14 cellular contexts compared by ENCODE assay signal in genomic region chr7:7190142-7190541, GRCh38. TPM values are rescaled to one million over a fixed set of nuclear protein-coding genes. Genes with fewer than 3 reads are reported as not detected.
A peak's percentile ranks its signal among the peaks of the same experiment; 100 is the strongest.
DNase-seq lines count a peak whose midpoint lies in the region; ATAC-seq and TF ChIP-seq lines count a peak whose summit lies in the region.
"Had no signal": no experiment of that assay in that cellular context is flagged by ENCODE, and none has a peak within 500 bp of the region (broad histone marks: within the 10 kb centered on the region; RNA-seq: fewer than 3 reads in every experiment).

No MANE protein-coding gene starts in this region.

- H3K4me3 Mint-ChIP-seq in CD4-positive, alpha-beta T cell = no peak overlapping the region
- H3K4me3 Mint-ChIP-seq in neural progenitor cell = no peak overlapping the region

- H3K9ac ChIP-seq in HUES48 (ENCODE audit: low read depth, low read length) = no peak overlapping the region
- no peak overlapping the region for H3K9ac ChIP-seq in endocrine pancreas (ENCODE audit: control insufficient read depth, insufficient read depth, low read length)
- no peak overlapping the region for H3K9ac ChIP-seq in neural progenitor cell

- peak overlapping the region; percentile 45 for H3K27ac Mint-ChIP-seq in CD4-positive, alpha-beta T cell
- H3K27ac Mint-ChIP-seq in neural progenitor cell = no peak overlapping the region

- ATAC-seq in CD4-positive, alpha-beta T cell (ENCODE audit: poor library complexity) = no peak
- ATAC-seq in GM21737 (IDR thresholded peaks at IDR 0.05; ENCODE audit: unreplicated experiment) = no peak
- no peak for ATAC-seq in GM21447 (IDR thresholded peaks at IDR 0.05; ENCODE audit: unreplicated experiment)
- ATAC-seq: foreskin keratinocyte had no signal

- H3K4me1 Mint-ChIP-seq in CD4-positive, alpha-beta T cell (ENCODE audit: low read depth) = peaks cover 38% of the 10 kb centered on the region
- H3K4me1 Mint-ChIP-seq in neural progenitor cell = peaks cover 7% of the 10 kb centered on the region

- POLR2A ChIA-PET in CD4-positive, alpha-beta T cell (lab: Charles Lee) = interaction anchor here (0.7 to 3.1 kb wide), 4 partner anchors 8 to 87 kb away, joined by 3 to 17 read pairs (median 4); partner anchors contain the start of gene C1GALT1

- peak overlapping the region; percentile 48 for H3K4me2 ChIP-seq in neural progenitor cell

- H3K4me1 ChIP-seq in HUES48 (ENCODE audit: control insufficient read depth, insufficient read depth, low read length) (peaks cover 45% of the 10 kb centered on the region), endocrine pancreas (ENCODE audit: control insufficient read depth, insufficient read depth, low read length) (peaks cover 14% of the 10 kb centered on the region), neural progenitor cell (peaks cover 23% of the 10 kb centered on the region)
- H3K4me1 ChIP-seq: foreskin keratinocyte, vagina had no signal

- no peak for DNase-seq in CD4-positive, alpha-beta T cell
- DNase-seq in neural progenitor cell (ENCODE audit: low spot score) (no peak), SHP77 treated with DMSO at 0.1 percent for 48 hours (lab: John Stamatoyannopoulos, UW) (no peak), germinal center (ENCODE audit: low spot score) (no peak)
- DNase-seq: activated CD4-positive, CD25-positive, alpha-beta regulatory T cell; Calu3; foreskin keratinocyte; MV-4-11; NCI-H526 had no signal

- peaks cover 37% of the 10 kb centered on the region for H3K36me3 Mint-ChIP-seq in CD4-positive, alpha-beta T cell (ENCODE audit: low read depth)
- peaks cover 15% of the 10 kb centered on the region for H3K36me3 Mint-ChIP-seq in neural progenitor cell

- H3K27me3 Mint-ChIP-seq in CD4-positive, alpha-beta T cell = no peaks in the 10 kb centered on the region
- H3K27me3 Mint-ChIP-seq in neural progenitor cell (ENCODE audit: insufficient read depth, low read depth) = no peaks in the 10 kb centered on the region

- no peaks in the 10 kb centered on the region for H3K9me3 ChIP-seq in CD4-positive, alpha-beta T cell (ENCODE audit: control insufficient read depth, low read length)
- peaks cover 7% of the 10 kb centered on the region; the same call in 1 of the 2 replicates for H3K9me3 ChIP-seq in HUES48 (ENCODE audit: control insufficient read depth, insufficient read depth, low read length)
- H3K9me3 ChIP-seq in endocrine pancreas (ENCODE audit: control insufficient read depth, low read length) = no peaks in the 10 kb centered on the region
- no peaks in the 10 kb centered on the region for H3K9me3 ChIP-seq in neural progenitor cell (ENCODE audit: low read depth)
- H3K9me3 ChIP-seq: vagina had no signal

- H4K20me1 ChIP-seq in neural progenitor cell (ENCODE audit: low read depth) = no peaks in the 10 kb centered on the region

- H2AFZ ChIP-seq in neural progenitor cell (replicated peaks) = no peak overlapping the region

- H3F3A ChIP-seq in neural progenitor cell (ENCODE audit: low read depth) = peaks cover 3% of the 10 kb centered on the region

- H3K4me3 ChIP-seq in HUES48 (ENCODE audit: low read depth, low read length) = no peak overlapping the region
- H3K4me3 ChIP-seq in endocrine pancreas (ENCODE audit: control insufficient read depth, insufficient read depth, low read length) = peak overlapping the region; percentile 1
- H3K4me3 ChIP-seq in neural progenitor cell = no peak overlapping the region
- H3K4me3 ChIP-seq: vagina had no signal

- H3K27me3 ChIP-seq in CD4-positive, alpha-beta T cell (ENCODE audit: control insufficient read depth, insufficient read depth, low read length) = no peaks in the 10 kb centered on the region
- no peaks in the 10 kb centered on the region for H3K27me3 ChIP-seq in HUES48 (ENCODE audit: control insufficient read depth, insufficient read depth, low read length)
- no peaks in the 10 kb centered on the region for H3K27me3 ChIP-seq in endocrine pancreas (ENCODE audit: control insufficient read depth, insufficient read depth, low read length)
- no peaks in the 10 kb centered on the region for H3K27me3 ChIP-seq in neural progenitor cell
- H3K27me3 ChIP-seq: foreskin keratinocyte, vagina had no signal

- peaks cover 21% of the 10 kb centered on the region for H3K36me3 ChIP-seq in HUES48 (ENCODE audit: control insufficient read depth, insufficient read depth, low read length)
- H3K36me3 ChIP-seq in endocrine pancreas (ENCODE audit: control insufficient read depth, insufficient read depth, low read length) = no peaks in the 10 kb centered on the region
- no peaks in the 10 kb centered on the region for H3K36me3 ChIP-seq in neural progenitor cell
- H3K36me3 ChIP-seq: vagina had no signal

- H3K79me2 ChIP-seq in neural progenitor cell (ENCODE audit: low read depth) = peaks cover 99% of the 10 kb centered on the region

- CTCF ChIA-PET in CD4-positive, alpha-beta T cell (lab: Charles Lee) = interaction anchor here (1.4 to 2.0 kb wide), 2 partner anchors 8 to 9 kb away, joined by 3 to 8 read pairs; partner anchors contain the start of gene C1GALT1

- TF ChIP-seq CTCF in CD4-positive, alpha-beta T cell (IDR thresholded peaks at IDR 0.05) = no peak
- no peak for TF ChIP-seq CTCF in neural progenitor cell (IDR thresholded peaks at IDR 0.05)

- intact Hi-C loops in CD4-positive, alpha-beta T cell (cut with DNase I, micrococcal nuclease) = no loop called here

- no peak overlapping the region for H3K27ac ChIP-seq in CD4-positive, alpha-beta T cell (ENCODE audit: low read depth, low read length)
- H3K27ac ChIP-seq in HUES48 (ENCODE audit: low read depth, low read length) = peak overlapping the region; percentile 43
- peak overlapping the region; percentile 44 for H3K27ac ChIP-seq in neural progenitor cell
- H3K27ac ChIP-seq: foreskin keratinocyte, vagina had no signal

- H3K9me3 Mint-ChIP-seq in CD4-positive, alpha-beta T cell = peaks cover 3% of the 10 kb centered on the region
- H3K9me3 Mint-ChIP-seq in neural progenitor cell = peaks cover 34% of the 10 kb centered on the region

RNA-seq across cellular contexts. Expression of gene C1GALT1, which starts 7.8 kb away (rescaled TPM):
- 10 to 100 TPM; 49.4 to 51.9 TPM for total RNA-seq in CD4-positive, alpha-beta T cell
- 37.0 and 59.2 TPM in 2 replicates for total RNA-seq in neural progenitor cell (ENCODE audit: low replicate concordance)
